In genomic region chr12:54008260-54008552, GRCh38 we compare ENCODE assay signal across 20 cellular contexts. TPM values are rescaled to one million over a fixed set of nuclear protein-coding genes. Genes with fewer than 3 reads are reported as not detected.
DNase-seq lines count a peak whose midpoint lies in the region; ATAC-seq and TF ChIP-seq lines count a peak whose summit lies in the region.
"Had no signal": no experiment of that assay in that cellular context is flagged by ENCODE, and none has a peak within 500 bp of the region (broad histone marks: within the 10 kb centered on the region; RNA-seq: fewer than 3 reads in every experiment).

No MANE protein-coding gene starts in this region.

- H3K4me2 ChIP-seq in OCI-LY3 (ENCODE audit: low read length): peak overlapping the region; percentile 73
- H3K4me2 ChIP-seq in osteoblast (ENCODE audit: insufficient read depth, low read length): peak overlapping the region; percentile 63

- H3K27me3 ChIP-seq in ACC112 (ENCODE audit: insufficient read depth, low read length): peaks cover 3% of the 10 kb centered on the region; the same call in 1 of the 2 replicates
- H3K27me3 ChIP-seq in OCI-LY3 (ENCODE audit: low read depth, low read length): peaks cover 55% of the 10 kb centered on the region
- H3K27me3 ChIP-seq in osteoblast (ENCODE audit: insufficient read depth, low read length): no peaks in the 10 kb centered on the region
- H3K27me3 ChIP-seq: foreskin keratinocyte had no signal

- H4K20me1 ChIP-seq in OCI-LY3 (ENCODE audit: insufficient read depth, low read length) (no peaks in the 10 kb centered on the region), osteoblast (ENCODE audit: insufficient read depth, low read length) (peaks cover 10% of the 10 kb centered on the region)

- H2AFZ ChIP-seq in ACC112 (ENCODE audit: low read length, unreplicated experiment) (no peak overlapping the region), OCI-LY3 (ENCODE audit: low read depth, low read length) (no peak overlapping the region), osteoblast (ENCODE audit: low read length) (no peak overlapping the region)

- H3K36me3 ChIP-seq in ACC112 (ENCODE audit: insufficient read depth, low read length) (no peaks in the 10 kb centered on the region), OCI-LY3 (replicated peaks; ENCODE audit: low read depth, low read length) (no peaks in the 10 kb centered on the region), osteoblast (ENCODE audit: insufficient read depth, low read length) (no peaks in the 10 kb centered on the region)
- H3K36me3 ChIP-seq: brain microvascular endothelial cell, pancreas had no signal

- ATAC-seq in GM21423 (IDR thresholded peaks at IDR 0.05; ENCODE audit: unreplicated experiment): no peak
- no peak for ATAC-seq in HG02938 (IDR thresholded peaks at IDR 0.05; ENCODE audit: unreplicated experiment)
- ATAC-seq: K562 had no signal

- H3K79me2 ChIP-seq in ACC112 (ENCODE audit: control insufficient read depth, insufficient read depth, low read length, unreplicated experiment): peaks cover 7% of the 10 kb centered on the region
- no peaks in the 10 kb centered on the region for H3K79me2 ChIP-seq in OCI-LY3 (ENCODE audit: low read length)
- H3K79me2 ChIP-seq in osteoblast (ENCODE audit: insufficient read depth, low read length): peaks cover 75% of the 10 kb centered on the region

- H3K4me3 ChIP-seq in ACC112 (ENCODE audit: low read depth, low read length) (peak overlapping the region; percentile 80), OCI-LY3 (ENCODE audit: low read length) (peak overlapping the region; percentile 79; the same call in 1 of the 2 replicates), epithelial cell of proximal tubule (ENCODE audit: low read depth, low read length) (peak overlapping the region; percentile 29), osteoblast (ENCODE audit: insufficient read depth, low read length) (peak overlapping the region; percentile 74)
- H3K4me3 ChIP-seq: K562 had no signal

- TF ChIP-seq CTCF in OCI-LY3 (IDR thresholded peaks at IDR 0.05; ENCODE audit: low read depth, low read length) (no peak), epithelial cell of proximal tubule (conservative IDR thresholded peaks at IDR 0.05; ENCODE audit: low read depth, low read length) (no peak), osteoblast (IDR thresholded peaks at IDR 0.05; ENCODE audit: extremely low read depth, low read depth, low read length) (no peak)

- H3K9ac ChIP-seq in OCI-LY3 (ENCODE audit: low read length): no peak overlapping the region

- no peak for DNase-seq in epithelial cell of proximal tubule (ENCODE audit: low read depth)
- no peak for DNase-seq in osteoblast (ENCODE audit: insufficient read length, low spot score, missing footprints)
- no peak for DNase-seq in stimulated activated CD4-positive, alpha-beta T cell treated with anti-CD3 and anti-CD28 coated beads, Interleukin-4, amount 100 ng/mL, for 1 hour
- DNase-seq in NCI-H1436 (lab: John Stamatoyannopoulos, UW): no peak
- DNase-seq: activated naive CD8-positive, alpha-beta T cell treated with anti-CD3 and anti-CD28 coated beads, Interleukin-2, amount 10 ng/mL, durations not matched to agents 7 days and 5 days; brain microvascular endothelial cell; cortex of kidney; HFFc6; MV-4-11; NCI-H2029; NCI-H446 treated with DMSO at 0.1 percent for 48 hours; NK-92 treated with Interleukin-12 subunit alpha and Interleukin-12 subunit beta, amount 100 ng/mL, for 24 hours; pancreas had no signal

- H3K9me3 ChIP-seq in OCI-LY3 (ENCODE audit: insufficient read depth, low read length) (no peaks in the 10 kb centered on the region), osteoblast (ENCODE audit: low read depth, low read length) (no peaks in the 10 kb centered on the region)
- H3K9me3 ChIP-seq: pancreas had no signal

- H3K4me1 ChIP-seq in ACC112 (ENCODE audit: control insufficient read depth, insufficient read depth, low read length, unreplicated experiment) (peaks cover 34% of the 10 kb centered on the region), OCI-LY3 (ENCODE audit: low read length) (peaks cover 43% of the 10 kb centered on the region), osteoblast (ENCODE audit: insufficient read depth, low read length) (peaks cover 47% of the 10 kb centered on the region)
- H3K4me1 ChIP-seq: foreskin keratinocyte had no signal

- no peak overlapping the region for H3K27ac ChIP-seq in ACC112 (ENCODE audit: low read depth, low read length)
- H3K27ac ChIP-seq in OCI-LY3 (ENCODE audit: low read length): no peak overlapping the region
- peak overlapping the region; percentile 27 for H3K27ac ChIP-seq in osteoblast (ENCODE audit: low read depth, low read length)
- H3K27ac ChIP-seq: brain microvascular endothelial cell, foreskin keratinocyte, pancreas, RWPE1 had no signal

RNA-seq across cellular contexts. Expression of gene HOXC8, which starts 0.6 kb away (rescaled TPM):
- total RNA-seq in epithelial cell of proximal tubule (1.3 and 1.4 TPM in 2 replicates), osteoblast (3.2 and 5.1 TPM in 2 replicates)
- total RNA-seq: activated naive CD8-positive, alpha-beta T cell treated with anti-CD3 and anti-CD28 coated beads, Interleukin-2, amount 10 ng/mL, durations not matched to agents 7 days and 5 days; HFFc6; pancreas had no signal

RNA-seq across cellular contexts. Expression of gene HOXC9, which starts 8.2 kb away (rescaled TPM):
- total RNA-seq in epithelial cell of proximal tubule (9.9 and 11.0 TPM in 2 replicates), osteoblast (8.3 and 11.6 TPM in 2 replicates)
- total RNA-seq: activated naive CD8-positive, alpha-beta T cell treated with anti-CD3 and anti-CD28 coated beads, Interleukin-2, amount 10 ng/mL, durations not matched to agents 7 days and 5 days had no signal

RNA-seq across cellular contexts. Expression of gene HOXC6, which starts 20.0 kb away (rescaled TPM):
- total RNA-seq in epithelial cell of proximal tubule: 2.7 and 3.2 TPM in 2 replicates
- total RNA-seq in osteoblast: 5.6 and 7.2 TPM in 2 replicates
- total RNA-seq: activated naive CD8-positive, alpha-beta T cell treated with anti-CD3 and anti-CD28 coated beads, Interleukin-2, amount 10 ng/mL, durations not matched to agents 7 days and 5 days had no signal

RNA-seq across cellular contexts. Expression of gene HOXC10, which starts 23.3 kb away (rescaled TPM):
- total RNA-seq in epithelial cell of proximal tubule (9.5 and 15.7 TPM in 2 replicates), osteoblast (9.7 and 11.2 TPM in 2 replicates)
- total RNA-seq: activated naive CD8-positive, alpha-beta T cell treated with anti-CD3 and anti-CD28 coated beads, Interleukin-2, amount 10 ng/mL, durations not matched to agents 7 days and 5 days had no signal

RNA-seq across cellular contexts. Expression of gene HOXC5, which starts 24.6 kb away (rescaled TPM):
- total RNA-seq in epithelial cell of proximal tubule (0.80 and 1.2 TPM in 2 replicates), osteoblast (1.8 and 2.1 TPM in 2 replicates)
- total RNA-seq: activated naive CD8-positive, alpha-beta T cell treated with anti-CD3 and anti-CD28 coated beads, Interleukin-2, amount 10 ng/mL, durations not matched to agents 7 days and 5 days; pancreas had no signal

Comparison
In these comparisons a context has a peak if more than half of its experiments do, and no peak if none do; other contexts are left out.
1. H3K4me3 ChIP-seq: peak in every context shown above with its lines; median percentile 80 in ACC112; 79 in OCI-LY3; 74 in osteoblast; 29 in epithelial cell of proximal tubule.